ENCODE assay signal across 8 cellular contexts in genomic region chr1:92599184-92599583, GRCh38.
DNase-seq lines count a peak whose midpoint lies in the region; ATAC-seq and TF ChIP-seq lines count a peak whose summit lies in the region.

No MANE protein-coding gene starts in this region.

- no peak overlapping the region for H2AFZ ChIP-seq in GM23338

- H3K9me2 ChIP-seq in GM23338 (ENCODE audit: insufficient read depth): no peaks in the 10 kb centered on the region

- H3K4me1 ChIP-seq in GM23338 (ENCODE audit: insufficient read depth): no peaks in the 10 kb centered on the region
- no peaks in the 10 kb centered on the region for H3K4me1 ChIP-seq in tibial artery

- H3F3A ChIP-seq in GM23338 (replicated peaks; ENCODE audit: low read depth): no peaks in the 10 kb centered on the region

- H3K27me3 ChIP-seq in GM23338 (ENCODE audit: insufficient read depth) (no peaks in the 10 kb centered on the region), tibial artery (no peaks in the 10 kb centered on the region)

- H3K4me3 ChIP-seq in GM23338 (no peak overlapping the region), tibial artery (no peak overlapping the region)

- H3K4me3 Mint-ChIP-seq in GM23338 (no peak overlapping the region), immature natural killer cell (no peak overlapping the region)

- no peak overlapping the region for H3K27ac ChIP-seq in GM23338 (ENCODE audit: low read depth)
- H3K27ac ChIP-seq in tibial artery: no peak overlapping the region

- H3K36me3 Mint-ChIP-seq in GM23338 (ENCODE audit: low read depth) (peaks cover 5% of the 10 kb centered on the region; the same call in 2 of the 3 replicates), immature natural killer cell (no peaks in the 10 kb centered on the region)

- no peaks in the 10 kb centered on the region for H3K9me3 Mint-ChIP-seq in GM23338
- peaks cover 0 to 1% (median 0%) of the 10 kb centered on the region in 6 donors for H3K9me3 Mint-ChIP-seq in immature natural killer cell

- H3K27ac Mint-ChIP-seq in GM23338 (no peak overlapping the region), immature natural killer cell (no peak overlapping the region)

- no peaks in the 10 kb centered on the region for H3K36me3 ChIP-seq in GM23338 (ENCODE audit: insufficient read depth)
- H3K36me3 ChIP-seq in tibial artery: peaks cover 0 to 7% (median 0%) of the 10 kb centered on the region in 3 donors

- peak in 1 of 2 experiments; percentile 36; a peak in 2 of 4 replicates for TF ChIP-seq CTCF in GM23338 (conservative IDR thresholded peaks at IDR 0.05; ENCODE audit: low read depth in 2 of 2)
- TF ChIP-seq CTCF in tibial artery (IDR thresholded peaks at IDR 0.05): peak in 1 of 2 experiments; percentile 8

- intact Hi-C loops in tibial artery (cut with DNase I; ENCODE audit: low total_unique reads): no loop called here

- ATAC-seq in GM23338: no peak
- ATAC-seq in HG03025 (IDR thresholded peaks at IDR 0.05; ENCODE audit: low FRiP score, unreplicated experiment): no peak
- no peak for ATAC-seq in GM19467 (IDR thresholded peaks at IDR 0.05; ENCODE audit: unreplicated experiment)

- no peaks in the 10 kb centered on the region for H4K20me1 ChIP-seq in GM23338 (replicated peaks; ENCODE audit: insufficient read depth)

- H3K4me1 Mint-ChIP-seq in GM23338 (no peaks in the 10 kb centered on the region), immature natural killer cell (peaks cover 0 to 1% of the 10 kb centered on the region in 2 donors)

- H3K9me3 ChIP-seq in tibial artery: no peaks in the 10 kb centered on the region

- DNase-seq in COLO829 (ENCODE audit: low spot score): peak; percentile 2
- peak; percentile 18 for DNase-seq in GM23338 (ENCODE audit: low spot score)
- peak; percentile 54 for DNase-seq in SKM-1 (lab: John Stamatoyannopoulos, UW; ENCODE audit: unreplicated experiment)
- peak; percentile 22 to 44 (median 32) for DNase-seq in immature natural killer cell
- DNase-seq in tibial artery: no peak
- no peak for DNase-seq in activated CD4-positive, alpha-beta T cell treated with anti-CD3 and anti-CD28 coated beads for 4 hours

- H3K4me2 ChIP-seq in GM23338: no peak overlapping the region

- no peaks in the 10 kb centered on the region for H3K79me2 ChIP-seq in GM23338 (replicated peaks; ENCODE audit: insufficient read depth)

- no peaks in the 10 kb centered on the region for H3K27me3 Mint-ChIP-seq in GM23338 (ENCODE audit: insufficient read depth, low read depth, poor library complexity)
- peaks cover 0 to 2% (median 0%) of the 10 kb centered on the region in 3 donors for H3K27me3 Mint-ChIP-seq in immature natural killer cell (ENCODE audit: low read depth in 3 of 3)

TF ChIP-seq in GM23338, 12 proteins besides CTCF, POLR2A, EP300 and RAD21:
- TF ChIP-seq EZH2phosphoT487 (IDR thresholded peaks at IDR 0.05; ENCODE audit: unreplicated experiment) (no peak), NANOG (IDR thresholded peaks at IDR 0.05; ENCODE audit: borderline replicate concordance) (no peak), ZNF331 (CRISPR knock-in tag; IDR thresholded peaks at IDR 0.05; ENCODE audit: low read depth) (no peak), CREB1 (CRISPR knock-in tag; IDR thresholded peaks at IDR 0.05; ENCODE audit: low read depth) (no peak), ZNF462 (CRISPR knock-in tag; IDR thresholded peaks at IDR 0.05) (no peak), STAT1 (IDR thresholded peaks at IDR 0.05; ENCODE audit: unreplicated experiment) (no peak)
- TF ChIP-seq, protein P1, sequence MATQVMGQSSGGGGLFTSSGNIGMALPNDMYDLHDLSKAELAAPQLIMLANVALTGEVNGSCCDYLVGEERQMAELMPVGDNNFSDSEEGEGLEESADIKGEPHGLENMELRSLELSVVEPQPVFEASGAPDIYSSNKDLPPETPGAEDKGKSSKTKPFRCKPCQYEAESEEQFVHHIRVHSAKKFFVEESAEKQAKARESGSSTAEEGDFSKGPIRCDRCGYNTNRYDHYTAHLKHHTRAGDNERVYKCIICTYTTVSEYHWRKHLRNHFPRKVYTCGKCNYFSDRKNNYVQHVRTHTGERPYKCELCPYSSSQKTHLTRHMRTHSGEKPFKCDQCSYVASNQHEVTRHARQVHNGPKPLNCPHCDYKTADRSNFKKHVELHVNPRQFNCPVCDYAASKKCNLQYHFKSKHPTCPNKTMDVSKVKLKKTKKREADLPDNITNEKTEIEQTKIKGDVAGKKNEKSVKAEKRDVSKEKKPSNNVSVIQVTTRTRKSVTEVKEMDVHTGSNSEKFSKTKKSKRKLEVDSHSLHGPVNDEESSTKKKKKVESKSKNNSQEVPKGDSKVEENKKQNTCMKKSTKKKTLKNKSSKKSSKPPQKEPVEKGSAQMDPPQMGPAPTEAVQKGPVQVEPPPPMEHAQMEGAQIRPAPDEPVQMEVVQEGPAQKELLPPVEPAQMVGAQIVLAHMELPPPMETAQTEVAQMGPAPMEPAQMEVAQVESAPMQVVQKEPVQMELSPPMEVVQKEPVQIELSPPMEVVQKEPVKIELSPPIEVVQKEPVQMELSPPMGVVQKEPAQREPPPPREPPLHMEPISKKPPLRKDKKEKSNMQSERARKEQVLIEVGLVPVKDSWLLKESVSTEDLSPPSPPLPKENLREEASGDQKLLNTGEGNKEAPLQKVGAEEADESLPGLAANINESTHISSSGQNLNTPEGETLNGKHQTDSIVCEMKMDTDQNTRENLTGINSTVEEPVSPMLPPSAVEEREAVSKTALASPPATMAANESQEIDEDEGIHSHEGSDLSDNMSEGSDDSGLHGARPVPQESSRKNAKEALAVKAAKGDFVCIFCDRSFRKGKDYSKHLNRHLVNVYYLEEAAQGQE (IDR thresholded peaks at IDR 0.05; ENCODE audit: unreplicated experiment): no peak
TF ChIP-seq in GM23338: peak in this region for 0.

Comparison
In these comparisons a context has a peak if more than half of its experiments do, and no peak if none do; other contexts are left out.
1. DNase-seq: peak in COLO829 (single experiment), GM23338 (single experiment), SKM-1 (single experiment) and immature natural killer cell (3 of 3); none in tibial artery (0 of 2) and activated CD4-positive, alpha-beta T cell treated with anti-CD3 and anti-CD28 coated beads for 4 hours (0 of 2).